ENCODE assay signal across 17 cellular contexts in the genomic region with DNA sequence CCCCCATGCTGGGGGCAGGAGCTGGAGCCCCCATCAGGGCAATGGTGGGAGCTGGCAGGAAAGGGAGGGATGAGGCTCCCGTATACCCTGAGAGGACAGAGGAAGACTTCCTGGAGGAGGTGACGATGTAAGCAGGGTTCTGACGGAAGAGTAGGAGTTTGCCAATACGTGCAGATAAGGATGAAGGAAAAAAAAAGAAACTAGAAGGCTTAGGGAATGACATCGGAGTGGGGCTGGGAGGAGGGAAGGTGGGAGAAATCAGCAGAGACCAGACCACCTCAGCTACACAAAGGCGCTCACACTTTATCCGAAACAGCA. TPM values are rescaled to one million over a fixed set of nuclear protein-coding genes. Genes with fewer than 3 reads are reported as not detected.
DNase-seq lines count a peak whose midpoint lies in the region; ATAC-seq and TF ChIP-seq lines count a peak whose summit lies in the region.
"Had no signal": no experiment of that assay in that cellular context is flagged by ENCODE, and none has a peak within 500 bp of the region (broad histone marks: within the 10 kb centered on the region; RNA-seq: fewer than 3 reads in every experiment).

No MANE protein-coding gene starts in this region.

- H3K27ac Mint-ChIP-seq in natural killer cell (peak overlapping the region; percentile 33 to 60), mesothelial cell of epicardium (no peak overlapping the region)
- peak overlapping the region in 1 of 2 donors; percentile 41 for H3K27ac Mint-ChIP-seq in natural killer cell treated with Interleukin-12 subunit alpha and Interleukin-12 subunit beta and Interleukin-15 and Interleukin-18, amount 100 ng/mL, for 72 hours
- peak overlapping the region in 6 of 9 donors; percentile 52 to 82 (median 76) for H3K27ac Mint-ChIP-seq in naive thymus-derived CD4-positive, alpha-beta T cell

- no peak for ATAC-seq in natural killer cell
- no peak for ATAC-seq in natural killer cell treated with Interleukin-12 subunit alpha and Interleukin-12 subunit beta and Interleukin-15 and Interleukin-18, amount 100 ng/mL, for 72 hours
- ATAC-seq in RWPE2 (ENCODE audit: low read depth), result no peak
- ATAC-seq in naive thymus-derived CD4-positive, alpha-beta T cell, result no peak

- H3K36me3 Mint-ChIP-seq in natural killer cell, result no peaks in the 10 kb centered on the region
- H3K36me3 Mint-ChIP-seq in natural killer cell treated with Interleukin-12 subunit alpha and Interleukin-12 subunit beta and Interleukin-15 and Interleukin-18, amount 100 ng/mL, for 72 hours, result no peaks in the 10 kb centered on the region
- H3K36me3 Mint-ChIP-seq in naive thymus-derived CD4-positive, alpha-beta T cell, result peaks cover 5 to 48% (median 13%) of the 10 kb centered on the region in 5 donors
- H3K36me3 Mint-ChIP-seq in mesothelial cell of epicardium, result no peaks in the 10 kb centered on the region

- intact Hi-C loops in natural killer cell (cut with micrococcal nuclease), result loop anchor here (2.0 kb wide), 1 partner anchor 26 kb away; no protein-coding TSS in a partner anchor
- intact Hi-C loops in naive thymus-derived CD4-positive, alpha-beta T cell (cut with micrococcal nuclease), result no loop called here

- no peaks in the 10 kb centered on the region for H4K20me1 ChIP-seq in Karpas-422 (ENCODE audit: insufficient read depth, low read depth, low read length)

- no peak overlapping the region for H3K9ac ChIP-seq in Karpas-422 (ENCODE audit: low read length)

- H3K4me1 ChIP-seq in RWPE2 (ENCODE audit: insufficient read depth, poor library complexity, severe bottlenecking) (no peaks in the 10 kb centered on the region), Karpas-422 (ENCODE audit: low read length) (0 out of 2 replicates have a peak, but pooled peaks cover 5% of the 10 kb centered on the region)
- no peaks in the 10 kb centered on the region for H3K4me1 ChIP-seq in naive thymus-derived CD4-positive, alpha-beta T cell (ENCODE audit: control insufficient read depth in 2 of 2, insufficient read depth in 2 of 2, low read length in 2 of 2)
- H3K4me1 ChIP-seq: breast epithelium, upper lobe of right lung had no signal

- H2AFZ ChIP-seq in Karpas-422 (ENCODE audit: low read length), result no peak overlapping the region
- H2AFZ ChIP-seq: PC-9 had no signal

- TF ChIP-seq CTCF in natural killer cell (IDR thresholded peaks at IDR 0.05) (no peak), RWPE2 (IDR thresholded peaks at IDR 0.05; ENCODE audit: poor library complexity, severe bottlenecking) (peak; percentile 3), mesothelial cell of epicardium (IDR thresholded peaks at IDR 0.05; ENCODE audit: unreplicated experiment) (no peak)

- no peak overlapping the region for H3K4me2 ChIP-seq in Karpas-422 (ENCODE audit: low read depth, low read length, poor library complexity, severe bottlenecking)
- H3K4me2 ChIP-seq: PC-9 had no signal

- no peak overlapping the region for H3K27ac ChIP-seq in RWPE2 (ENCODE audit: poor library complexity, severe bottlenecking)
- no peak overlapping the region for H3K27ac ChIP-seq in naive thymus-derived CD4-positive, alpha-beta T cell (ENCODE audit: low read depth, low read length)
- no peak overlapping the region for H3K27ac ChIP-seq in Karpas-422 (ENCODE audit: low read length)
- H3K27ac ChIP-seq: breast epithelium, coronary artery, PC-9, upper lobe of right lung had no signal

- H3K27me3 Mint-ChIP-seq in natural killer cell (ENCODE audit: low read depth in 2 of 2) (no peaks in the 10 kb centered on the region), mesothelial cell of epicardium (ENCODE audit: low read depth) (no peaks in the 10 kb centered on the region)
- no peaks in the 10 kb centered on the region for H3K27me3 Mint-ChIP-seq in natural killer cell treated with Interleukin-12 subunit alpha and Interleukin-12 subunit beta and Interleukin-15 and Interleukin-18, amount 100 ng/mL, for 72 hours
- H3K27me3 Mint-ChIP-seq in naive thymus-derived CD4-positive, alpha-beta T cell, result no peaks in the 10 kb centered on the region
- H3K27me3 Mint-ChIP-seq: activated CD4-positive, alpha-beta T cell treated with anti-CD3 and anti-CD28 coated beads for 36 hours had no signal

- H3K36me3 ChIP-seq in RWPE2 (ENCODE audit: low read depth) (no peaks in the 10 kb centered on the region), Karpas-422 (ENCODE audit: insufficient read depth, low read length) (no peaks in the 10 kb centered on the region)
- peaks cover 28 to 89% (median 52%) of the 10 kb centered on the region in 3 experiments for H3K36me3 ChIP-seq in naive thymus-derived CD4-positive, alpha-beta T cell (ENCODE audit: control insufficient read depth in 2 of 3, insufficient read depth in 3 of 3, low read length in 3 of 3)
- H3K36me3 ChIP-seq: breast epithelium, upper lobe of right lung had no signal

- CTCF ChIA-PET in naive thymus-derived CD4-positive, alpha-beta T cell (lab: Charles Lee), result interaction anchor here (0.6 to 1.9 kb wide), 3 partner anchors 27 to 447 kb away, joined by 3 to 9 read pairs (median 4); no protein-coding TSS in a partner anchor

- H3K9me3 ChIP-seq in RWPE2 (ENCODE audit: severe bottlenecking) (no peaks in the 10 kb centered on the region), Karpas-422 (ENCODE audit: low read length) (no peaks in the 10 kb centered on the region)
- H3K9me3 ChIP-seq in naive thymus-derived CD4-positive, alpha-beta T cell (ENCODE audit: control insufficient read depth in 2 of 3, low read length in 3 of 3), result no peaks in the 10 kb centered on the region
- H3K9me3 ChIP-seq: breast epithelium, spleen, upper lobe of right lung had no signal

- H3K9me2 ChIP-seq in Karpas-422 (replicated peaks; ENCODE audit: insufficient read depth, low read length), result no peaks in the 10 kb centered on the region

- no peak for DNase-seq in natural killer cell
- no peak for DNase-seq in natural killer cell treated with Interleukin-12 subunit alpha and Interleukin-12 subunit beta and Interleukin-15 and Interleukin-18, amount 100 ng/mL, for 72 hours (ENCODE audit: low spot score)
- DNase-seq in RWPE2 (ENCODE audit: low spot score), result no peak
- DNase-seq in naive thymus-derived CD4-positive, alpha-beta T cell, result no peak
- DNase-seq in NCI-H1105 treated with DMSO at 0.1 percent for 48 hours (lab: John Stamatoyannopoulos, UW), result no peak
- DNase-seq in mesothelial cell of epicardium (ENCODE audit: low spot score in 2 of 2, unreplicated experiment in 2 of 2), result no peak
- no peak for DNase-seq in Karpas-422
- no peak for DNase-seq in C1 segment of cervical spinal cord (lab: John Stamatoyannopoulos, UW)
- DNase-seq: activated CD4-positive, alpha-beta T cell treated with anti-CD3 and anti-CD28 coated beads for 36 hours; activated effector memory CD4-positive, alpha-beta T cell treated with anti-CD3 and anti-CD28 coated beads, Interleukin-2, amount 50 U/mL, for 16 hours; stimulated activated CD4-positive, alpha-beta T cell treated with anti-CD3 and anti-CD28 coated beads, Interleukin-4, amount 100 ng/mL, for 4 hours; upper lobe of right lung had no signal

- no peaks in the 10 kb centered on the region for H3K79me2 ChIP-seq in Karpas-422 (ENCODE audit: low read length)

- H3K4me3 Mint-ChIP-seq in natural killer cell, result no peak overlapping the region
- H3K4me3 Mint-ChIP-seq in natural killer cell treated with Interleukin-12 subunit alpha and Interleukin-12 subunit beta and Interleukin-15 and Interleukin-18, amount 100 ng/mL, for 72 hours, result no peak overlapping the region
- no peak overlapping the region for H3K4me3 Mint-ChIP-seq in naive thymus-derived CD4-positive, alpha-beta T cell
- H3K4me3 Mint-ChIP-seq in mesothelial cell of epicardium, result no peak overlapping the region
- H3K4me3 Mint-ChIP-seq: activated CD4-positive, alpha-beta T cell treated with anti-CD3 and anti-CD28 coated beads for 36 hours had no signal

- H3K9me3 Mint-ChIP-seq in natural killer cell (no peaks in the 10 kb centered on the region), mesothelial cell of epicardium (no peaks in the 10 kb centered on the region)
- H3K9me3 Mint-ChIP-seq in natural killer cell treated with Interleukin-12 subunit alpha and Interleukin-12 subunit beta and Interleukin-15 and Interleukin-18, amount 100 ng/mL, for 72 hours, result no peaks in the 10 kb centered on the region
- H3K9me3 Mint-ChIP-seq in naive thymus-derived CD4-positive, alpha-beta T cell, result no peaks in the 10 kb centered on the region

- POLR2A ChIA-PET in naive thymus-derived CD4-positive, alpha-beta T cell (lab: Charles Lee), result interaction anchor here (0.5 to 1.3 kb wide), 5 partner anchors 26 to 97 kb away, joined by 3 to 4 read pairs (median 4); partner anchors contain the start of gene ARHGEF18

- H3K27me3 ChIP-seq in RWPE2 (ENCODE audit: insufficient read depth, poor library complexity, severe bottlenecking) (no peaks in the 10 kb centered on the region), Karpas-422 (ENCODE audit: low read length) (no peaks in the 10 kb centered on the region)
- H3K27me3 ChIP-seq in naive thymus-derived CD4-positive, alpha-beta T cell (ENCODE audit: control insufficient read depth in 2 of 2, insufficient read depth in 2 of 2, low read length in 2 of 2), result no peaks in the 10 kb centered on the region
- H3K27me3 ChIP-seq: breast epithelium, spleen, upper lobe of right lung had no signal

- H3K4me1 Mint-ChIP-seq in natural killer cell (peaks cover 5 to 6% of the 10 kb centered on the region in 2 donors), mesothelial cell of epicardium (peaks cover 5% of the 10 kb centered on the region)
- H3K4me1 Mint-ChIP-seq in natural killer cell treated with Interleukin-12 subunit alpha and Interleukin-12 subunit beta and Interleukin-15 and Interleukin-18, amount 100 ng/mL, for 72 hours (ENCODE audit: low read depth in 2 of 2), result peaks cover 0 to 9% of the 10 kb centered on the region in 2 donors
- H3K4me1 Mint-ChIP-seq in naive thymus-derived CD4-positive, alpha-beta T cell, result peaks cover 1 to 32% (median 20%) of the 10 kb centered on the region in 7 donors

- H3K4me3 ChIP-seq in RWPE2 (ENCODE audit: severe bottlenecking), result no peak overlapping the region
- no peak overlapping the region for H3K4me3 ChIP-seq in naive thymus-derived CD4-positive, alpha-beta T cell (ENCODE audit: low read length)
- H3K4me3 ChIP-seq in Karpas-422 (ENCODE audit: low read length), result no peak overlapping the region
- H3K4me3 ChIP-seq: coronary artery, lung, PC-9, upper lobe of right lung had no signal

RNA-seq across cellular contexts. Expression of gene ARHGEF18, which starts 32.3 kb away (rescaled TPM):
- total RNA-seq in natural killer cell, result 10 to 100 TPM; 53.6 to 61.5 (median 54.1) TPM
- total RNA-seq in natural killer cell treated with Interleukin-12 subunit alpha and Interleukin-12 subunit beta and Interleukin-15 and Interleukin-18, amount 100 ng/mL, for 72 hours, result 10 to 100 TPM; 42.3 to 56.3 TPM
- total RNA-seq in naive thymus-derived CD4-positive, alpha-beta T cell, result 100 to 1,000 TPM in 4 of 5 experiments, 10 to 100 TPM in 1; 53.0 to 132 (median 130) TPM
- 10 to 100 TPM in 1 of 2 donors, 1 to 10 TPM in 1; 3.9 to 14.4 TPM for polyA plus RNA-seq in naive thymus-derived CD4-positive, alpha-beta T cell
- 45.3 to 50.3 TPM (median 47.8 TPM) in 3 replicates for total RNA-seq in mesothelial cell of epicardium
- 9.4 and 21.8 TPM in 2 replicates for total RNA-seq in Karpas-422 (2014; rRNA removed; shearing (Covaris generic); ENCODE audit: low replicate concordance)
